ENCODE assay signal across 2 cellular contexts in genomic region chr9:111969622-111970021, GRCh38.
TF ChIP-seq lines count a peak whose summit lies in the region.

No MANE protein-coding gene starts in this region.

TF ChIP-seq in IMR-90, 13 proteins besides CTCF, POLR2A, EP300 and RAD21 (continued from another document):
- TF ChIP-seq USF2 (IDR thresholded peaks at IDR 0.05; ENCODE audit: low read depth, low read length) (no peak), CHD1 (IDR thresholded peaks at IDR 0.05; ENCODE audit: low read depth, low read length) (no peak), MXI1 (IDR thresholded peaks at IDR 0.05; ENCODE audit: borderline replicate concordance, low read depth, low read length) (no peak), MAFK (IDR thresholded peaks at IDR 0.05; ENCODE audit: low read depth, low read length) (no peak), BHLHE40 (IDR thresholded peaks at IDR 0.05; ENCODE audit: low read depth, low read length) (no peak), NFE2L2 (IDR thresholded peaks at IDR 0.05; ENCODE audit: low read depth, low read length) (no peak), FOS (IDR thresholded peaks at IDR 0.05; ENCODE audit: low read depth, low read length) (no peak), RFX5 (IDR thresholded peaks at IDR 0.05; ENCODE audit: low read depth, low read length) (no peak), RCOR1 (IDR thresholded peaks at IDR 0.05; ENCODE audit: insufficient replicate concordance, low read length) (no peak)

TF ChIP-seq in endothelial cell of umbilical vein, 7 proteins besides CTCF, POLR2A, EP300 and RAD21 (continued from another document):
- no peak for TF ChIP-seq POLR2AphosphoS5 (IDR thresholded peaks at IDR 0.05; ENCODE audit: insufficient read depth, low read depth, low read length)
- TF ChIP-seq EZH2 (IDR thresholded peaks at IDR 0.05; ENCODE audit: borderline replicate concordance, low read depth, low read length, severe bottlenecking) = no peak
- TF ChIP-seq FOS (IDR thresholded peaks at IDR 0.05; ENCODE audit: borderline replicate concordance, insufficient read depth, low read length) = no peak
- no peak for TF ChIP-seq MYC (IDR thresholded peaks at IDR 0.05; ENCODE audit: low read depth, low read length)
